Comparison of ENCODE assay signal across 9 cellular contexts in the genomic region with DNA sequence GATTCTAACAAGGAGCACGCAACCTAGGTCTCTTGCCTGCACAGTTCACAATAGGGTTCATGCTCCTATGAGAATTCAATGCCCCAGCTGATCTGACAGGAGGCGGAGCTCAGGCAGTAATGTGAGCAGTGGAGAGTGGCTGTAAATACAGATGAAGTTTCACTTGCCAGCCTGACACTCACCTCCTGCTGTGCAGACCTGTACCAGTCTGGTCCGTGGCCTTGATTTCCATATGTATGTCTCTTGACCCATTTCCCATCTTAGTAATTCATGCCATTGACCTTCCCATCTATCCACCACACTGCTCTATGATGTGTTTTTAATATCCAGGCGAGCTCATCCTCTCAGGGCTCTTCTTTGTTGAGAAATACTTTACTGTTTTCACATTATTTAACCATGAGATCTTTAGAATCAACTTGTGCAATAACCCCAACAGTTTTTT.
DNase-seq lines count a peak whose midpoint lies in the region; ATAC-seq, FAIRE-seq and TF ChIP-seq lines count a peak whose summit lies in the region.
"Had no signal": no experiment of that assay in that cellular context is flagged by ENCODE, and none has a peak within 500 bp of the region (broad histone marks: within the 10 kb centered on the region; RNA-seq: fewer than 3 reads in every experiment).

No MANE protein-coding gene starts in this region.

- H3K27me3 Mint-ChIP-seq in WTC11 (ENCODE audit: low read depth), result no peaks in the 10 kb centered on the region

- H3K4me1 Mint-ChIP-seq in WTC11, result peaks cover 28% of the 10 kb centered on the region

- TF ChIP-seq POLR2A in suprapubic skin (IDR thresholded peaks at IDR 0.05), result no peak

- TF ChIP-seq CTCF in WTC11 (IDR thresholded peaks at IDR 0.05) (no peak), pancreas (IDR thresholded peaks at IDR 0.05) (no peak), suprapubic skin (IDR thresholded peaks at IDR 0.05) (no peak)

- DNase-seq in NCI-H1105 treated with DMSO at 0.1 percent for 48 hours (lab: John Stamatoyannopoulos, UW) (peak; percentile 7), NCI-H1105 (lab: John Stamatoyannopoulos, UW) (no peak), WTC11 (ENCODE audit: low spot score) (peak; percentile 73), pancreas (peak in 4 of 6 donors; percentile 28 to 49 (median 40)), GOT3 (lab: John Stamatoyannopoulos, UW) (no peak), suprapubic skin (ENCODE audit: low spot score in 2 of 2) (no peak)

- no peak overlapping the region for H3K27ac Mint-ChIP-seq in WTC11
- H3K27ac Mint-ChIP-seq: T-helper 1 cell treated with Interleukin-12 subunit alpha and Interleukin-12 subunit beta and Interleukin-4 antibody, amounts not matched to agents 30 μg/mL and 1 μg/mL, for 36 hours had no signal

- 0 out of 2 replicates have a peak, but pooled peaks cover 3% of the 10 kb centered on the region for H3K36me3 Mint-ChIP-seq in WTC11

- TF ChIP-seq EP300 in suprapubic skin (IDR thresholded peaks at IDR 0.05), result no peak

- intact Hi-C loops in pancreas (cut with DNase I), result no loop called here

- WGBS in pancreas, 2 donors, result 46 to 50% methylated on average over 4 of the region's 4 CpGs
- WGBS in suprapubic skin, result 64% methylated on average over 4 of the region's 4 CpGs

- H3K4me1 ChIP-seq in pancreas (peaks cover 0 to 8% (median 0%) of the 10 kb centered on the region in 3 donors), suprapubic skin (peaks cover 6% of the 10 kb centered on the region)

- H3K4me3 ChIP-seq in pancreas (no peak overlapping the region), suprapubic skin (no peak overlapping the region)

- CTCF ChIA-PET in WTC11 (lab: Charles Lee), result no interaction called here

- POLR2A ChIA-PET in WTC11 (lab: Charles Lee), result no interaction called here

- no peak overlapping the region for H3K4me3 Mint-ChIP-seq in WTC11
- H3K4me3 Mint-ChIP-seq: T-helper 1 cell treated with Interleukin-12 subunit alpha and Interleukin-12 subunit beta and Interleukin-4 antibody, amounts not matched to agents 30 μg/mL and 1 μg/mL, for 36 hours had no signal

- H3K9me3 Mint-ChIP-seq in WTC11, result no peaks in the 10 kb centered on the region
- H3K9me3 Mint-ChIP-seq: T-helper 1 cell treated with Interleukin-12 subunit alpha and Interleukin-12 subunit beta and Interleukin-4 antibody, amounts not matched to agents 30 μg/mL and 1 μg/mL, for 36 hours had no signal

- H3K36me3 ChIP-seq in pancreas, result no peaks in the 10 kb centered on the region
- no peaks in the 10 kb centered on the region for H3K36me3 ChIP-seq in suprapubic skin

- ATAC-seq in GM21576 (IDR thresholded peaks at IDR 0.05; ENCODE audit: unreplicated experiment), result peak; percentile 80
- peak; percentile 68 for ATAC-seq in HG03571 (IDR thresholded peaks at IDR 0.05; ENCODE audit: unreplicated experiment)
- peak; percentile 84 for ATAC-seq in WTC11
- ATAC-seq in pancreas, result peak; percentile 89 to 98 (median 94)

- FAIRE-seq in pancreas (lab: Jason Lieb, UNC), result no peak

- H3K27ac ChIP-seq in pancreas (no peak overlapping the region), suprapubic skin (no peak overlapping the region)

- no peaks in the 10 kb centered on the region for H3K9me3 ChIP-seq in pancreas
- no peaks in the 10 kb centered on the region for H3K9me3 ChIP-seq in suprapubic skin

- no peaks in the 10 kb centered on the region for H3K27me3 ChIP-seq in pancreas
- no peaks in the 10 kb centered on the region for H3K27me3 ChIP-seq in suprapubic skin

TF ChIP-seq in WTC11, 78 proteins besides CTCF, POLR2A, EP300 and RAD21:
- TF ChIP-seq GRHL2 (CRISPR knock-in tag; IDR thresholded peaks at IDR 0.05; ENCODE audit: insufficient replicate concordance, severe bottlenecking) (no peak), EMX1 (CRISPR knock-in tag; IDR thresholded peaks at IDR 0.05) (no peak), IRF2 (CRISPR knock-in tag; IDR thresholded peaks at IDR 0.05; ENCODE audit: borderline replicate concordance, low read depth) (no peak), GABPB1 (CRISPR knock-in tag; IDR thresholded peaks at IDR 0.05) (no peak), NR3C1 (CRISPR knock-in tag; conservative IDR thresholded peaks at IDR 0.05; ENCODE audit: low read depth) (no peak), MYBL2 (CRISPR knock-in tag; IDR thresholded peaks at IDR 0.05) (no peak)
- TF ChIP-seq, protein P1, sequence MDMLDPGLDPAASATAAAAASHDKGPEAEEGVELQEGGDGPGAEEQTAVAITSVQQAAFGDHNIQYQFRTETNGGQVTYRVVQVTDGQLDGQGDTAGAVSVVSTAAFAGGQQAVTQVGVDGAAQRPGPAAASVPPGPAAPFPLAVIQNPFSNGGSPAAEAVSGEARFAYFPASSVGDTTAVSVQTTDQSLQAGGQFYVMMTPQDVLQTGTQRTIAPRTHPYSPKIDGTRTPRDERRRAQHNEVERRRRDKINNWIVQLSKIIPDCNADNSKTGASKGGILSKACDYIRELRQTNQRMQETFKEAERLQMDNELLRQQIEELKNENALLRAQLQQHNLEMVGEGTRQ (CRISPR knock-in tag; IDR thresholded peaks at IDR 0.05), result no peak
- TF ChIP-seq, protein P2, sequence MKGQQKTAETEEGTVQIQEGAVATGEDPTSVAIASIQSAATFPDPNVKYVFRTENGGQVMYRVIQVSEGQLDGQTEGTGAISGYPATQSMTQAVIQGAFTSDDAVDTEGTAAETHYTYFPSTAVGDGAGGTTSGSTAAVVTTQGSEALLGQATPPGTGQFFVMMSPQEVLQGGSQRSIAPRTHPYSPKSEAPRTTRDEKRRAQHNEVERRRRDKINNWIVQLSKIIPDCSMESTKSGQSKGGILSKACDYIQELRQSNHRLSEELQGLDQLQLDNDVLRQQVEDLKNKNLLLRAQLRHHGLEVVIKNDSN (CRISPR knock-in tag; IDR thresholded peaks at IDR 0.05), result no peak
- TF ChIP-seq, protein P3, sequence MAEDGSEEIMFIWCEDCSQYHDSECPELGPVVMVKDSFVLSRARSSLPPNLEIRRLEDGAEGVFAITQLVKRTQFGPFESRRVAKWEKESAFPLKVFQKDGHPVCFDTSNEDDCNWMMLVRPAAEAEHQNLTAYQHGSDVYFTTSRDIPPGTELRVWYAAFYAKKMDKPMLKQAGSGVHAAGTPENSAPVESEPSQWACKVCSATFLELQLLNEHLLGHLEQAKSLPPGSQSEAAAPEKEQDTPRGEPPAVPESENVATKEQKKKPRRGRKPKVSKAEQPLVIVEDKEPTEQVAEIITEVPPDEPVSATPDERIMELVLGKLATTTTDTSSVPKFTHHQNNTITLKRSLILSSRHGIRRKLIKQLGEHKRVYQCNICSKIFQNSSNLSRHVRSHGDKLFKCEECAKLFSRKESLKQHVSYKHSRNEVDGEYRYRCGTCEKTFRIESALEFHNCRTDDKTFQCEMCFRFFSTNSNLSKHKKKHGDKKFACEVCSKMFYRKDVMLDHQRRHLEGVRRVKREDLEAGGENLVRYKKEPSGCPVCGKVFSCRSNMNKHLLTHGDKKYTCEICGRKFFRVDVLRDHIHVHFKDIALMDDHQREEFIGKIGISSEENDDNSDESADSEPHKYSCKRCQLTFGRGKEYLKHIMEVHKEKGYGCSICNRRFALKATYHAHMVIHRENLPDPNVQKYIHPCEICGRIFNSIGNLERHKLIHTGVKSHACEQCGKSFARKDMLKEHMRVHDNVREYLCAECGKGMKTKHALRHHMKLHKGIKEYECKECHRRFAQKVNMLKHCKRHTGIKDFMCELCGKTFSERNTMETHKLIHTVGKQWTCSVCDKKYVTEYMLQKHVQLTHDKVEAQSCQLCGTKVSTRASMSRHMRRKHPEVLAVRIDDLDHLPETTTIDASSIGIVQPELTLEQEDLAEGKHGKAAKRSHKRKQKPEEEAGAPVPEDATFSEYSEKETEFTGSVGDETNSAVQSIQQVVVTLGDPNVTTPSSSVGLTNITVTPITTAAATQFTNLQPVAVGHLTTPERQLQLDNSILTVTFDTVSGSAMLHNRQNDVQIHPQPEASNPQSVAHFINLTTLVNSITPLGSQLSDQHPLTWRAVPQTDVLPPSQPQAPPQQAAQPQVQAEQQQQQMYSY (CRISPR knock-in tag; IDR thresholded peaks at IDR 0.05), result no peak

Comparison
In these comparisons a context has a peak if more than half of its experiments do, and no peak if none do; other contexts are left out.
1. DNase-seq: peak in NCI-H1105 treated with DMSO at 0.1 percent for 48 hours (single experiment), WTC11 (single experiment) and pancreas (4 of 6); none in NCI-H1105 (single experiment), GOT3 (single experiment) and suprapubic skin (0 of 2).
2. Peak in every context shown above with its lines, with median percentiles within 50 percentile points of each other: ATAC-seq.